33 cellular contexts compared by ENCODE assay signal in genomic region chr1:78703806-78704205, GRCh38.
"Had no signal": no experiment of that assay in that cellular context is flagged by ENCODE, and none has a peak within 500 bp of the region (broad histone marks: within the 10 kb centered on the region; RNA-seq: fewer than 3 reads in every experiment).

No MANE protein-coding gene starts in this region.

- H3K27ac Mint-ChIP-seq: activated CD4-positive, alpha-beta memory T cell treated with anti-CD3 and anti-CD28 coated beads for 36 hours; activated CD4-positive, alpha-beta T cell treated with anti-CD3 and anti-CD28 coated beads for 36 hours; activated naive CD4-positive, alpha-beta T cell treated with anti-CD3 and anti-CD28 coated beads for 36 hours; activated naive CD4-positive, alpha-beta T cell treated with anti-CD3 and anti-CD28 coated beads, Interleukin-2, amount 50 U/mL, for 72 hours; activated T-helper 1 cell treated with anti-CD3 and anti-CD28 coated beads, Interleukin-12 subunit alpha, Interleukin-12 subunit beta, Interleukin-2, Interleukin-4 antibody, amounts not matched to agents 30 ng/mL and 10 ng/mL and 1 ng/mL, durations not matched to agents 14 hours and 24 hours and 36 hours; T-helper 1 cell treated with Interleukin-12 subunit alpha and Interleukin-12 subunit beta and Interleukin-4 antibody, amounts not matched to agents 30 μg/mL and 1 μg/mL, for 36 hours; T-helper 2 cell treated with Interferon-gamma antibody and Interleukin-4, amounts not matched to agents 5 μg/mL and 100 μg/mL, for 36 hours had no signal

- H3K36me3 ChIP-seq: brain microvascular endothelial cell, Peyer's patch, SJSA1 had no signal

- H3K4me1 Mint-ChIP-seq: activated CD4-positive, alpha-beta T cell treated with anti-CD3 and anti-CD28 coated beads for 36 hours had no signal

- H3K27ac ChIP-seq: brain microvascular endothelial cell, KMS-11, Peyer's patch, SJSA1 had no signal

- DNase-seq: activated CD4-positive, alpha-beta memory T cell treated with anti-CD3 and anti-CD28 coated beads for 36 hours; activated CD4-positive, alpha-beta T cell treated with anti-CD3 and anti-CD28 coated beads for 36 hours; activated CD4-positive, alpha-beta T cell treated with anti-CD3 and anti-CD28 coated beads, Interleukin-2, amount 50 U/mL, for 1 hour; activated CD8-positive, alpha-beta memory T cell treated with anti-CD3 and anti-CD28 coated beads, Interleukin-2, amount 50 U/mL, for 4 hours; activated gamma-delta T cell treated with Interleukin-2 at 50 U/mL for 16 hours; activated naive CD4-positive, alpha-beta T cell treated with anti-CD3 and anti-CD28 coated beads for 36 hours; activated T-cell treated with anti-CD3 and anti-CD28 coated beads for 4 hours; activated T-cell treated with anti-CD3 and anti-CD28 coated beads, Interleukin-2, amount 50 U/mL, for 4 hours; anterior cingulate cortex; brain microvascular endothelial cell; central memory CD4-positive, alpha-beta T cell; NCI-H1092 treated with DMSO at 0.1 percent for 48 hours; NCI-H1417; NCI-H146; NCI-H187; NCI-H2029 treated with DMSO at 0.1 percent for 48 hours; NCI-H2107; NCI-H2171; NCI-H510A; NCI-H526; NCI-H748 treated with DMSO at 0.1 percent for 48 hours; NK-92 treated with Interleukin-12 subunit alpha and Interleukin-12 subunit beta, amount 100 ng/mL, for 24 hours; PC-3; Peyer's patch; RPMI8226; SHP77 treated with DMSO at 0.1 percent for 48 hours; SK-N-SH had no signal

- H3K27me3 ChIP-seq: brain microvascular endothelial cell, Peyer's patch, SJSA1 had no signal

- H3K4me3 Mint-ChIP-seq: activated CD4-positive, alpha-beta memory T cell treated with anti-CD3 and anti-CD28 coated beads for 36 hours; activated CD4-positive, alpha-beta T cell treated with anti-CD3 and anti-CD28 coated beads for 36 hours; activated naive CD4-positive, alpha-beta T cell treated with anti-CD3 and anti-CD28 coated beads for 36 hours; activated T-cell treated with anti-CD3 and anti-CD28 coated beads, Interleukin-2, amount 50 U/mL, for 4 hours; activated T-helper 1 cell treated with anti-CD3 and anti-CD28 coated beads, Interleukin-12 subunit alpha, Interleukin-12 subunit beta, Interleukin-2, Interleukin-4 antibody, amounts not matched to agents 30 ng/mL and 10 ng/mL and 1 ng/mL, durations not matched to agents 14 hours and 24 hours and 36 hours; T-helper 1 cell treated with Interleukin-12 subunit alpha and Interleukin-12 subunit beta and Interleukin-4 antibody, amounts not matched to agents 30 μg/mL and 1 μg/mL, for 36 hours; T-helper 2 cell treated with Interferon-gamma antibody and Interleukin-4, amounts not matched to agents 5 μg/mL and 100 μg/mL, for 36 hours had no signal

- H3K9ac ChIP-seq: KMS-11, SK-N-SH had no signal

- H3K4me2 ChIP-seq: KMS-11, SK-N-SH had no signal

- H3K4me3 ChIP-seq: Peyer's patch, SJSA1 had no signal

- ATAC-seq: activated CD4-positive, alpha-beta T cell treated with anti-CD3 and anti-CD28 coated beads for 36 hours; activated naive CD4-positive, alpha-beta T cell treated with anti-CD3 and anti-CD28 coated beads, Interleukin-2, amount 50 U/mL, for 72 hours; activated T-cell treated with anti-CD3 and anti-CD28 coated beads, Interleukin-2, amount 50 U/mL, for 4 hours; PC-3 had no signal

- H3K9me3 ChIP-seq: Peyer's patch, SJSA1 had no signal

- H3K4me1 ChIP-seq: Peyer's patch, SJSA1 had no signal
